Comparison of ENCODE assay signal across 8 cellular contexts in the genomic region with DNA sequence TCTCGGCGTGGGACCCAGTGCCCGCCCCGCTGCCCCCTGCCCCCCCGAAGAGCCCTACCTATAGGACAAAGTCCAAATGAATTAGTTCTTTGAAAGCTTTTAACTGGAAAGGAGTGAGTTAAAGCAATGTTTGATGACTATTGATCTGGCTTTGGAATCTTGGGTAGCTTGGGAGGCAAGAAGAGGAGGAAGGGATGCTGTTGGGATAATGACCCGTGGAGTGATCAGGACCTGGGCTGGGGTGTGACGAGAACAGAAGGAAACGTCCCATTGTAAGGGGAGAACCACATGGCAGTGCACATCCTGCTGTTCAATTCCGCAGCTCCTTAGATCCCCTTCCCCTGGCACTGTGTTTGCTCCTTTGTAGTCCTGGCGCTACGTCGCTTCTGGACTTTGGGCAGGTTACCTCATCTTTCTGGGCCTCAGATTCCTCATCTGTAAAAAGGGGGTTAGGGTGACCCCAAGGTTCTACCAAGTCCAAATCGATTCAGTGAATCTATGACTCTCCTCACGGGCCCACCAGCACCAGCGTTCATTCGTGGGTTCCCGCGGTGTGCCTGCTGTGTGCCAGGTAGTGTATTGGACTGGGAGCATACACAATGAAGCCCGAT. TPM values are rescaled to one million over a fixed set of nuclear protein-coding genes. Genes with fewer than 3 reads are reported as not detected.
DNase-seq lines count a peak whose midpoint lies in the region; ATAC-seq lines count a peak whose summit lies in the region.

No MANE protein-coding gene starts in this region.

- peak overlapping the region; percentile 84 for H3K4me3 Mint-ChIP-seq in activated T-helper 17 cell treated with anti-CD3 and anti-CD28 coated beads, Interleukin-2, amount 50 U/mL, for 72 hours

- intact Hi-C loops in right cardiac atrium (cut with DNase I): loop anchor here in 2 of 4 donors (10.0 kb wide), 1 partner anchor 62 kb away; the partner anchor contains the start of gene RANBP3L (in 2 of the 2)

- DNase-seq in activated naive CD4-positive, alpha-beta T cell treated with Interleukin-2 at 50 U/mL for 16 hours: peak; percentile 3
- no peak for DNase-seq in activated naive CD4-positive, alpha-beta T cell (lab: John Stamatoyannopoulos, UW)
- peak in 2 of 3 donors; percentile 47 to 59 for DNase-seq in right cardiac atrium
- DNase-seq in skeletal muscle cell (ENCODE audit: low read depth): no peak
- no peak for DNase-seq in foreskin melanocyte
- DNase-seq in NCI-H2081 (lab: John Stamatoyannopoulos, UW): no peak

- H3K27ac ChIP-seq in right cardiac atrium (ENCODE audit: low read length): peak overlapping the region; percentile 69

- no peaks in the 10 kb centered on the region for H3K27me3 Mint-ChIP-seq in activated T-helper 17 cell treated with anti-CD3 and anti-CD28 coated beads, Interleukin-2, amount 50 U/mL, for 72 hours

- H3K27ac Mint-ChIP-seq in activated T-helper 17 cell treated with anti-CD3 and anti-CD28 coated beads, Interleukin-2, amount 50 U/mL, for 72 hours: peak overlapping the region; percentile 93

- no peaks in the 10 kb centered on the region for H3K36me3 Mint-ChIP-seq in activated T-helper 17 cell treated with anti-CD3 and anti-CD28 coated beads, Interleukin-2, amount 50 U/mL, for 72 hours (ENCODE audit: low read depth)

- peak overlapping the region; percentile 84 for H3K4me3 ChIP-seq in right cardiac atrium (ENCODE audit: low read length)
- H3K4me3 ChIP-seq in skeletal muscle cell (ENCODE audit: low read depth, low read length): peak overlapping the region; percentile 84

- H3K4me1 ChIP-seq in right cardiac atrium (ENCODE audit: control insufficient read depth, insufficient read depth, low read length): peaks cover 4% of the 10 kb centered on the region

- no peaks in the 10 kb centered on the region for H3K9me3 ChIP-seq in right cardiac atrium (ENCODE audit: control insufficient read depth, low read length)

- H3K4me1 Mint-ChIP-seq in activated T-helper 17 cell treated with anti-CD3 and anti-CD28 coated beads, Interleukin-2, amount 50 U/mL, for 72 hours: peaks cover 25% of the 10 kb centered on the region

- ATAC-seq in activated T-helper 17 cell treated with anti-CD3 and anti-CD28 coated beads, Interleukin-2, amount 50 U/mL, for 72 hours (replicated peaks): no peak
- ATAC-seq in right cardiac atrium (no peak), GM19463 (IDR thresholded peaks at IDR 0.05; ENCODE audit: unreplicated experiment) (no peak)

- no peaks in the 10 kb centered on the region for H3K27me3 ChIP-seq in right cardiac atrium (ENCODE audit: control insufficient read depth, insufficient read depth)

- WGBS in right cardiac atrium: 54% methylated on average over 19 of the region's 19 CpGs

- no peaks in the 10 kb centered on the region for H3K9me3 Mint-ChIP-seq in activated T-helper 17 cell treated with anti-CD3 and anti-CD28 coated beads, Interleukin-2, amount 50 U/mL, for 72 hours

RNA-seq across cellular contexts. Expression of gene NADK2, which starts 0.9 kb away (rescaled TPM):
- total RNA-seq in activated T-helper 17 cell treated with anti-CD3 and anti-CD28 coated beads, Interleukin-2, amount 50 U/mL, for 72 hours: 10 to 100 TPM in 1 of 2 donors, 1 to 10 TPM in 1; 7.2 to 11.0 TPM
- total RNA-seq in right cardiac atrium: 10 to 100 TPM; 31.2 to 34.9 (median 32.6) TPM
- polyA plus RNA-seq in right cardiac atrium: 12.8 TPM

RNA-seq across cellular contexts. Expression of gene RANBP3L, which starts 59.1 kb away (rescaled TPM):
- total RNA-seq in activated T-helper 17 cell treated with anti-CD3 and anti-CD28 coated beads, Interleukin-2, amount 50 U/mL, for 72 hours: not detected
- total RNA-seq in right cardiac atrium: 1 to 10 TPM in 3 of 4 donors, under 1 TPM in 1; 0.58 to 2.7 (median 1.5) TPM
- polyA plus RNA-seq in right cardiac atrium: 1.0 TPM

Comparison
In these comparisons a context has a peak if more than half of its experiments do, and no peak if none do; other contexts are left out.
1. DNase-seq: peak in activated naive CD4-positive, alpha-beta T cell treated with Interleukin-2 at 50 U/mL for 16 hours (single experiment) and right cardiac atrium (2 of 3); none in activated naive CD4-positive, alpha-beta T cell (0 of 4), skeletal muscle cell (single experiment), foreskin melanocyte (single experiment) and NCI-H2081 (0 of 2).